13 cellular contexts compared by ENCODE assay signal in genomic region chr12:13187399-13187798, GRCh38. TPM values are rescaled to one million over a fixed set of nuclear protein-coding genes. Genes with fewer than 3 reads are reported as not detected.
DNase-seq lines count a peak whose midpoint lies in the region; ATAC-seq, FAIRE-seq and TF ChIP-seq lines count a peak whose summit lies in the region.
"Had no signal": no experiment of that assay in that cellular context is flagged by ENCODE, and none has a peak within 500 bp of the region (broad histone marks: within the 10 kb centered on the region; RNA-seq: fewer than 3 reads in every experiment).

No MANE protein-coding gene starts in this region.

- whole genome bisulfite sequencing in gastroesophageal sphincter (ENCODE audit: low coverage in 1 of 2), 2 donors = 30 to 64% methylated on average over 4 of the region's 4 CpGs

- peaks cover 0 to 9% (median 0%) of the 10 kb centered on the region in 3 donors for H3K4me1 ChIP-seq in gastroesophageal sphincter
- no peaks in the 10 kb centered on the region for H3K4me1 ChIP-seq in uterus

- peak; percentile 74 for FAIRE-seq in H54 (lab: Jason Lieb, UNC)
- FAIRE-seq: islet of Langerhans had no signal

- TF ChIP-seq EP300 in gastroesophageal sphincter (IDR thresholded peaks at IDR 0.05) = no peak

- TF ChIP-seq CTCF in gastroesophageal sphincter (IDR thresholded peaks at IDR 0.05) = no peak
- TF ChIP-seq CTCF in uterus (IDR thresholded peaks at IDR 0.05) = no peak

- no peaks in the 10 kb centered on the region for H3K9me3 ChIP-seq in gastroesophageal sphincter
- H3K9me3 ChIP-seq in uterus = no peaks in the 10 kb centered on the region

- TF ChIP-seq POLR2A in H54 (IDR thresholded peaks at IDR 0.05; ENCODE audit: low read depth, low read length) = no peak
- no peak for TF ChIP-seq POLR2A in gastroesophageal sphincter (IDR thresholded peaks at IDR 0.05)
- TF ChIP-seq POLR2A in uterus (IDR thresholded peaks at IDR 0.05) = no peak

- DNase-seq in 8988T (peak; percentile 21), H54 (ENCODE audit: insufficient read length, low spot score) (peak; percentile 30), hepatic stellate cell (ENCODE audit: low spot score) (peak; percentile 52), ureter (ENCODE audit: low spot score) (no peak), uterus (no peak)
- DNase-seq in activated T-cell treated with anti-CD3 and anti-CD28 coated beads, Interleukin-2, amount 50 U/mL, for 48 hours = no peak
- DNase-seq: activated CD8-positive, alpha-beta memory T cell treated with anti-CD3 and anti-CD28 coated beads, Interleukin-2, amount 50 U/mL, for 48 hours; NCI-H2029 treated with DMSO at 0.1 percent for 48 hours; stimulated activated CD4-positive, alpha-beta T cell treated with anti-CD3 and anti-CD28 coated beads, Interleukin-2, amount 100 ng/mL, for 24 hours; T-helper 9 cell had no signal

- intact Hi-C loops in uterus (cut with DNase I; ENCODE audit: low total_unique reads) = no loop called here

- ATAC-seq in SK-N-SH treated with all-trans-retinoic acid at 6 μM for 48 hours (peak; percentile 93), gastroesophageal sphincter (no peak)

- H3K27ac ChIP-seq in gastroesophageal sphincter (no peak overlapping the region), uterus (no peak overlapping the region)

- no peaks in the 10 kb centered on the region for H3K27me3 ChIP-seq in gastroesophageal sphincter
- no peaks in the 10 kb centered on the region for H3K27me3 ChIP-seq in uterus

- H3K4me3 ChIP-seq in gastroesophageal sphincter (no peak overlapping the region), uterus (no peak overlapping the region)

- no peaks in the 10 kb centered on the region for H3K36me3 ChIP-seq in gastroesophageal sphincter
- no peaks in the 10 kb centered on the region for H3K36me3 ChIP-seq in uterus

TF ChIP-seq in SK-N-SH treated with all-trans-retinoic acid at 6 μM for 48 hours, 23 proteins besides CTCF, POLR2A, EP300 and RAD21:
- TF ChIP-seq ZFP3 (CRISPR knock-in tag; IDR thresholded peaks at IDR 0.05) = no peak
TF ChIP-seq in SK-N-SH treated with all-trans-retinoic acid at 6 μM for 48 hours: peak in this region for 0.

RNA-seq across cellular contexts. Expression of gene EMP1, which starts 9.1 kb away (rescaled TPM):
- total RNA-seq in ureter = 193 TPM
- total RNA-seq in gastroesophageal sphincter = 100 to 1,000 TPM in 3 of 4 donors, 10 to 100 TPM in 1; 50.0 to 482 (median 331) TPM
- 100 to 1,000 TPM in 3 of 4 donors, 10 to 100 TPM in 1; 48.9 to 345 (median 163) TPM for total RNA-seq in uterus

Comparison
In these comparisons a context has a peak if more than half of its experiments do, and no peak if none do; other contexts are left out.
1. DNase-seq: peak in 8988T (single experiment), H54 (single experiment) and hepatic stellate cell (single experiment); none in activated T-cell treated with anti-CD3 and anti-CD28 coated beads, Interleukin-2, amount 50 U/mL, for 48 hours (0 of 2), ureter (single experiment) and uterus (0 of 2).